ENCODE assay signal across 1 cellular context in genomic region chr19:35380450-35381124, GRCh38.
TF ChIP-seq lines count a peak whose summit lies in the region.

No MANE protein-coding gene starts in this region.

TF ChIP-seq in K562, 482 proteins besides CTCF, POLR2A, EP300 and RAD21 (continued from another document and continues in another):
- peak; percentile 27; the same call in 1 of the 2 replicates for TF ChIP-seq ZBTB9 (CRISPR knock-in tag; IDR thresholded peaks at IDR 0.05)
- TF ChIP-seq GTF2F1 (IDR thresholded peaks at IDR 0.05; ENCODE audit: low read depth, low read length), result no peak
- 0 out of 2 replicates have a peak, but pooled peaks have one; percentile 48 for TF ChIP-seq HINFP (tag; conservative IDR thresholded peaks at IDR 0.05; ENCODE audit: low read depth)
- no peak for TF ChIP-seq NCOA6 (IDR thresholded peaks at IDR 0.05)
- TF ChIP-seq UBTF (IDR thresholded peaks at IDR 0.05; ENCODE audit: borderline replicate concordance in 1 of 2, low read depth in 2 of 2, low read length in 2 of 2), result no peak; a peak in 1 of 4 replicates
- TF ChIP-seq JUND (IDR thresholded peaks at IDR 0.05; ENCODE audit: borderline replicate concordance, low read depth, low read length), result peak; percentile 85
- TF ChIP-seq JUND (tag; IDR thresholded peaks at IDR 0.05; ENCODE audit: borderline replicate concordance, low read depth, low read length), result no peak; the same call in 1 of the 3 replicates
- no peak for TF ChIP-seq ZFP91 (CRISPR knock-in tag; IDR thresholded peaks at IDR 0.05)
- TF ChIP-seq SIN3A (IDR thresholded peaks at IDR 0.05; ENCODE audit: borderline replicate concordance in 2 of 2, control insufficient read depth in 1 of 2, low read depth in 2 of 2, low read length in 2 of 2), result no peak
- no peak for TF ChIP-seq GTF2A2 (tag; IDR thresholded peaks at IDR 0.05)
- TF ChIP-seq NKRF (IDR thresholded peaks at IDR 0.05; ENCODE audit: borderline replicate concordance), result no peak
- TF ChIP-seq POLR2G (IDR thresholded peaks at IDR 0.05; ENCODE audit: low read depth, low read length), result no peak
- no peak for TF ChIP-seq GTF2B (IDR thresholded peaks at IDR 0.05; ENCODE audit: extremely low read depth, insufficient read length)
- TF ChIP-seq HOMEZ (CRISPR knock-in tag; IDR thresholded peaks at IDR 0.05), result no peak
- no peak for TF ChIP-seq PTBP1 (IDR thresholded peaks at IDR 0.05; ENCODE audit: low read depth, low read length)
- no peak for TF ChIP-seq FUS (optimal IDR thresholded peaks at IDR 0.05; ENCODE audit: low read depth, low read length)
- TF ChIP-seq ELF2 (CRISPR knock-in tag; IDR thresholded peaks at IDR 0.05), result no peak
- peak; percentile 38; the same call in 1 of the 2 replicates for TF ChIP-seq ZNF76 (CRISPR knock-in tag; IDR thresholded peaks at IDR 0.05; ENCODE audit: borderline replicate concordance)
- TF ChIP-seq TRIM24 (IDR thresholded peaks at IDR 0.05), result peak; percentile 91 to 94
- no peak for TF ChIP-seq SMARCB1 (IDR thresholded peaks at IDR 0.05; ENCODE audit: insufficient read length, low read depth)
- TF ChIP-seq XRCC3 (IDR thresholded peaks at IDR 0.05), result no peak
- TF ChIP-seq FOXK2 (conservative IDR thresholded peaks at IDR 0.05 in 1 of 2, IDR thresholded peaks at IDR 0.05 in 1 of 2; ENCODE audit: low read depth in 2 of 2), result no peak; a peak in 1 of 4 replicates
- TF ChIP-seq SNIP1 (IDR thresholded peaks at IDR 0.05; ENCODE audit: low read depth), result no peak
- peak; percentile 45 for TF ChIP-seq CTCFL (IDR thresholded peaks at IDR 0.05; ENCODE audit: borderline replicate concordance, insufficient read depth, low read depth, low read length, poor library complexity, severe bottlenecking)
- TF ChIP-seq ATF6 (CRISPR knock-in tag; IDR thresholded peaks at IDR 0.05), result no peak
- no peak for TF ChIP-seq ZBTB5 (IDR thresholded peaks at IDR 0.05)
- peak; percentile 79 for TF ChIP-seq NEUROD1 (IDR thresholded peaks at IDR 0.05; ENCODE audit: borderline replicate concordance, low read depth, low read length, partially characterized antibody)
- no peak for TF ChIP-seq CSDE1 (IDR thresholded peaks at IDR 0.05)
- no peak for TF ChIP-seq ETS1 (conservative IDR thresholded peaks at IDR 0.05; ENCODE audit: control insufficient read depth, low read depth, low read length)
- TF ChIP-seq NCOA1 (IDR thresholded peaks at IDR 0.05; ENCODE audit: low read depth), result peak; percentile 85
- peak; percentile 96 for TF ChIP-seq KDM1A (IDR thresholded peaks at IDR 0.05)
- no peak for TF ChIP-seq HSF4 (CRISPR knock-in tag; IDR thresholded peaks at IDR 0.05; ENCODE audit: borderline replicate concordance)
- no peak for TF ChIP-seq POLR3A (IDR thresholded peaks at IDR 0.05; ENCODE audit: borderline replicate concordance, extremely low read depth, insufficient read depth, insufficient read length)
- TF ChIP-seq ZKSCAN3 (CRISPR knock-in tag; IDR thresholded peaks at IDR 0.05), result no peak
- TF ChIP-seq SNAPC5 (CRISPR knock-in tag; IDR thresholded peaks at IDR 0.05), result no peak
- 0 out of 2 replicates have a peak, but pooled peaks have one; percentile 25 for TF ChIP-seq HEY1 (CRISPR knock-in tag; IDR thresholded peaks at IDR 0.05; ENCODE audit: borderline replicate concordance)
- TF ChIP-seq ZNF584 (CRISPR knock-in tag; IDR thresholded peaks at IDR 0.05; ENCODE audit: low read depth), result no peak
- TF ChIP-seq EWSR1 (IDR thresholded peaks at IDR 0.05; ENCODE audit: borderline replicate concordance, low read depth, partially characterized antibody), result no peak
- peak; percentile 89 for TF ChIP-seq SMARCE1 (IDR thresholded peaks at IDR 0.05)
- TF ChIP-seq CBX8 (IDR thresholded peaks at IDR 0.05; ENCODE audit: borderline replicate concordance, extremely low read depth, low read depth, low read length, poor library complexity, severe bottlenecking), result no peak
- TF ChIP-seq ILK (tag; IDR thresholded peaks at IDR 0.05; ENCODE audit: borderline replicate concordance, low read depth), result no peak
- TF ChIP-seq NRF1 (conservative IDR thresholded peaks at IDR 0.05 in 1 of 2, IDR thresholded peaks at IDR 0.05 in 1 of 2), result 0 out of 4 replicates have a peak, but pooled peaks of 1 of the 2 experiments have one; percentile 18
